8 cellular contexts compared by ENCODE assay signal in the genomic region with DNA sequence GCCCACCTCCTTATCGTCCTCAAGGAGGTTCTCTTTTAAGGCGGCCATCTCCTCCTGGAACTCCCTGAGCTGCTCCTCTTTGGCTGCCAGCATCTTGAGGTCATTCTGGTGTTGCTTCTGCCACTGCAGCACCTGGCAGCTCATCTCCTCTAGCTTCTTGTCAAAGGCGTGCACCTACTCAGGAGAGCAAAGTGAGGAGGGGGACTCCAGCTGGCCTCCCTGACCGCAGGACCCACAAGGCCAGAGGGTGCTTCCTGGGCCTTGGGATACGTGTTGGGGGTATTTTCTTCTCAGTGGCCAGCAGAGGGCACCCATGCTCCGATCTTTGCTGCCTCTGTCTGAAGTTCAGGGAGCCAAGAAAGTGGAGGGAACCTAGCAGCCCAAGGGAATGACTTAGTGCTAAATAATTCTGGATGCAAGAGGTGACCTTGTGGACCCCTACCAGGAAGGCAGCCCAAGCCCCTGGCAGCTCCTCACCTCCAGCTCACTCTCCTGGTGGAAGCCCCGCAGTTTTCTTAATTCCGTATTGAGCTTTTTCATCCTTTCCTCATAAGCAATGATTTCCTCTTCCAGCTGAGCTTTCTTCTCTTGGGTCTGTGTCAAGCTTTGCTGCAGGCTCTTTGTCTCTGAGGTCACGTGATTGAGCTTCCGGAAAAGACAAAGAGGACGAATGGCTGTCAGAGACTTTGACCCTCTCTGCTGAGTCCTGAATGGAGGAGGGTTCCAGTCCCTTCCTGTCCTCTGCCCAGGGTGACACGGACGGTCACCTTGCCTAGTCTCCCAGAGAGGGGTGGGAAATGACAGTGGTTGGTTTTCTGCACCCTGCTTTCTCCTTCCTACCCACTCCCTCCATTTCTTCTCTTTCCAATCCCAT. TPM values are rescaled to one million over a fixed set of nuclear protein-coding genes. Genes with fewer than 3 reads are reported as not detected.
DNase-seq lines count a peak whose midpoint lies in the region; ATAC-seq, FAIRE-seq and TF ChIP-seq lines count a peak whose summit lies in the region.

No MANE protein-coding gene starts in this region.

- no peaks in the 10 kb centered on the region for H3K9me3 Mint-ChIP-seq in naive thymus-derived CD4-positive, alpha-beta T cell
- no peaks in the 10 kb centered on the region for H3K9me3 Mint-ChIP-seq in stimulated activated effector memory CD8-positive, alpha-beta T cell treated with anti-CD3 and anti-CD28 coated beads, Interleukin-12 subunit alpha, Interleukin-12 subunit beta, amount 100 ng/mL, for 72 hours

- H3K4me1 Mint-ChIP-seq in naive thymus-derived CD4-positive, alpha-beta T cell: peaks cover 0 to 7% (median 0%) of the 10 kb centered on the region in 7 donors
- H3K4me1 Mint-ChIP-seq in stimulated activated effector memory CD8-positive, alpha-beta T cell treated with anti-CD3 and anti-CD28 coated beads, Interleukin-12 subunit alpha, Interleukin-12 subunit beta, amount 100 ng/mL, for 72 hours: no peaks in the 10 kb centered on the region

- H3K9me3 ChIP-seq in naive thymus-derived CD4-positive, alpha-beta T cell (ENCODE audit: control insufficient read depth in 2 of 3, low read length in 3 of 3): no peaks in the 10 kb centered on the region

- no peaks in the 10 kb centered on the region for H3K36me3 ChIP-seq in naive thymus-derived CD4-positive, alpha-beta T cell (ENCODE audit: control insufficient read depth in 2 of 3, insufficient read depth in 3 of 3, low read length in 3 of 3)

- FAIRE-seq in GM12892 (lab: Jason Lieb, UNC): peak; percentile 89

- ATAC-seq in esophagus mucosa: peak; percentile 83
- ATAC-seq in naive thymus-derived CD4-positive, alpha-beta T cell: peak; percentile 81
- peak; percentile 66 for ATAC-seq in stimulated activated effector memory CD8-positive, alpha-beta T cell treated with anti-CD3 and anti-CD28 coated beads, Interleukin-12 subunit alpha, Interleukin-12 subunit beta, amount 100 ng/mL, for 72 hours
- ATAC-seq in HG03196 (IDR thresholded peaks at IDR 0.05; ENCODE audit: unreplicated experiment): no peak

- no peak for TF ChIP-seq POLR2A in GM12892 (IDR thresholded peaks at IDR 0.05; ENCODE audit: low read depth, low read length)

- H3K27ac ChIP-seq in naive thymus-derived CD4-positive, alpha-beta T cell (ENCODE audit: low read depth, low read length): no peak overlapping the region

- no peaks in the 10 kb centered on the region for H3K27me3 ChIP-seq in naive thymus-derived CD4-positive, alpha-beta T cell (ENCODE audit: control insufficient read depth in 2 of 2, insufficient read depth in 2 of 2, low read length in 2 of 2)

- DNase-seq in GM12892 (ENCODE audit: insufficient read length): peak; percentile 54
- peak; percentile 83 for DNase-seq in HT-29 (ENCODE audit: low spot score)
- peak; percentile 65 for DNase-seq in NOMO-1 treated with dmso at 0.1 percent for 144 hours (lab: John Stamatoyannopoulos, UW; ENCODE audit: unreplicated experiment)
- DNase-seq in activated T-cell treated with anti-CD3 and anti-CD28 coated beads for 24 hours (ENCODE audit: low read depth): peak; percentile 44
- DNase-seq in naive thymus-derived CD4-positive, alpha-beta T cell: peak in 7 of 9 donors; percentile 30 to 58 (median 55)
- DNase-seq in stimulated activated effector memory CD8-positive, alpha-beta T cell treated with anti-CD3 and anti-CD28 coated beads, Interleukin-12 subunit alpha, Interleukin-12 subunit beta, amount 100 ng/mL, for 72 hours (ENCODE audit: low spot score in 2 of 2): peak; percentile 37 to 80

- POLR2A ChIA-PET in naive thymus-derived CD4-positive, alpha-beta T cell (lab: Charles Lee): no interaction called here

- H3K27ac Mint-ChIP-seq in naive thymus-derived CD4-positive, alpha-beta T cell: peak overlapping the region in 2 of 9 donors; percentile 22 to 55
- no peak overlapping the region for H3K27ac Mint-ChIP-seq in stimulated activated effector memory CD8-positive, alpha-beta T cell treated with anti-CD3 and anti-CD28 coated beads, Interleukin-12 subunit alpha, Interleukin-12 subunit beta, amount 100 ng/mL, for 72 hours

- H3K4me1 ChIP-seq in naive thymus-derived CD4-positive, alpha-beta T cell (ENCODE audit: control insufficient read depth in 2 of 2, insufficient read depth in 2 of 2, low read length in 2 of 2): no peaks in the 10 kb centered on the region

- CTCF ChIA-PET in naive thymus-derived CD4-positive, alpha-beta T cell (lab: Charles Lee): interaction anchor here (0.5 to 0.9 kb wide), 4 partner anchors 8 to 1983 kb away, joined by 3 read pairs; no protein-coding TSS in a partner anchor

- H3K4me3 ChIP-seq in naive thymus-derived CD4-positive, alpha-beta T cell (ENCODE audit: low read length): no peak overlapping the region

- H3K36me3 Mint-ChIP-seq in naive thymus-derived CD4-positive, alpha-beta T cell: no peaks in the 10 kb centered on the region
- H3K36me3 Mint-ChIP-seq in stimulated activated effector memory CD8-positive, alpha-beta T cell treated with anti-CD3 and anti-CD28 coated beads, Interleukin-12 subunit alpha, Interleukin-12 subunit beta, amount 100 ng/mL, for 72 hours: no peaks in the 10 kb centered on the region

- no peaks in the 10 kb centered on the region for H3K27me3 Mint-ChIP-seq in naive thymus-derived CD4-positive, alpha-beta T cell

- intact Hi-C loops in naive thymus-derived CD4-positive, alpha-beta T cell (cut with micrococcal nuclease): loop anchor here in 1 of 2 donors (10.0 kb wide), 1 partner anchor 710 kb away; no protein-coding TSS in a partner anchor

- peak overlapping the region in 1 of 10 donors; percentile 11 for H3K4me3 Mint-ChIP-seq in naive thymus-derived CD4-positive, alpha-beta T cell
- no peak overlapping the region for H3K4me3 Mint-ChIP-seq in stimulated activated effector memory CD8-positive, alpha-beta T cell treated with anti-CD3 and anti-CD28 coated beads, Interleukin-12 subunit alpha, Interleukin-12 subunit beta, amount 100 ng/mL, for 72 hours

RNA-seq across cellular contexts. Expression of a gene that starts 31.4 kb away (rescaled TPM):
- 38.4 TPM for polyA plus RNA-seq in GM12892 (2012; ENCODE audit: missing spikeins)
- 45.2 and 46.5 TPM in 2 replicates for total RNA-seq in HT-29 (2014; rRNA removed; shearing (Covaris generic))
- 29.5 TPM for total RNA-seq in esophagus mucosa
- total RNA-seq in naive thymus-derived CD4-positive, alpha-beta T cell: 100 to 1,000 TPM in 3 of 5 experiments, 10 to 100 TPM in 2; 90.1 to 113 (median 104) TPM
- polyA plus RNA-seq in naive thymus-derived CD4-positive, alpha-beta T cell: 10 to 100 TPM; 21.6 to 46.9 TPM

RNA-seq across cellular contexts. Expression of a gene that starts 31.6 kb away (rescaled TPM):
- polyA plus RNA-seq in GM12892 (2012; ENCODE audit: missing spikeins): 13.1 TPM
- 4.1 and 7.5 TPM in 2 replicates for total RNA-seq in HT-29 (2014; rRNA removed; shearing (Covaris generic))
- 10.0 TPM for total RNA-seq in esophagus mucosa
- total RNA-seq in naive thymus-derived CD4-positive, alpha-beta T cell: 10 to 100 TPM; 12.5 to 20.9 (median 18.5) TPM
- 10 to 100 TPM; 13.4 to 22.0 TPM for polyA plus RNA-seq in naive thymus-derived CD4-positive, alpha-beta T cell

RNA-seq across cellular contexts. Expression of a gene that starts 47.0 kb away (rescaled TPM):
- polyA plus RNA-seq in GM12892 (2012; ENCODE audit: missing spikeins): 0.64 TPM
- 2.3 TPM in 1 of 2 replicates, not detected in the other for total RNA-seq in HT-29 (2014; rRNA removed; shearing (Covaris generic))
- total RNA-seq in esophagus mucosa: 2.0 TPM
- total RNA-seq in naive thymus-derived CD4-positive, alpha-beta T cell: 1 to 10 TPM in 4 of 5 experiments, under 1 TPM in 1; 0.85 to 2.0 (median 1.4) TPM
- polyA plus RNA-seq in naive thymus-derived CD4-positive, alpha-beta T cell: under 1 TPM in 1 of 2 donors, not detected in 1; 0.12 TPM
